In the genomic region with DNA sequence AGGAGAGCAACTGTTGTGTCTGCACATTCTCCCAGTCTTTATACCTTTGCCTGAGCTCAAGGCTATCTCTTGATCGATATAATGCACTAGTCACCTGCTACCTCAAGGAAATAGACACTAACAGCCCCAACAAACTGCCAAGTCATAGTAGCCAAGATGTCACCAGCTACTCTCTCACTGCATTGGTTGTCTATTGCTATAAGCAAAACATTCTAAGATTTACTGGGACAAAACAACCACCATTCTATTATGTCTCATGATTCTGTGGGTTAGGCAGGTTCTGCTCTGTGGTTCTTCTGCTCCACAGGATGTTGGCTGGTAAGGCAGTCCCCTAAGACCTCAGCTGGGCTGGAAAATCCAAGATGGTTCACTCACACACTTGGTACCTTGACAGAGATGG, we compare ENCODE assay signal across 2 cellular contexts.
TF ChIP-seq lines count a peak whose summit lies in the region.

No MANE protein-coding gene starts in this region.

TF ChIP-seq in K562, 482 proteins besides CTCF, POLR2A, EP300 and RAD21:
- TF ChIP-seq NFE2 (IDR thresholded peaks at IDR 0.05; ENCODE audit: low read depth) = peak; percentile 59; the same call in 1 of the 2 replicates
- TF ChIP-seq MAFG (tag; conservative IDR thresholded peaks at IDR 0.05) = peak; percentile 63; the same call in 1 of the 2 replicates
- no peak for TF ChIP-seq TSC22D4 (tag; IDR thresholded peaks at IDR 0.05)
- no peak for TF ChIP-seq CHD1 (IDR thresholded peaks at IDR 0.05; ENCODE audit: low read length)
TF ChIP-seq in K562: peak in this region for 2.

TF ChIP-seq in GM23338, 12 proteins besides CTCF, POLR2A, EP300 and RAD21:
- TF ChIP-seq STAT1 (IDR thresholded peaks at IDR 0.05; ENCODE audit: unreplicated experiment) = no peak
- no peak for TF ChIP-seq POLR2AphosphoS5 (IDR thresholded peaks at IDR 0.05; ENCODE audit: low read depth)
- TF ChIP-seq EZH2 (IDR thresholded peaks at IDR 0.05; ENCODE audit: low read depth, unreplicated experiment) = no peak
- no peak for TF ChIP-seq ZNF114 (CRISPR knock-in tag; IDR thresholded peaks at IDR 0.05)
- no peak for TF ChIP-seq ZNF462 (CRISPR knock-in tag; IDR thresholded peaks at IDR 0.05)
- no peak for TF ChIP-seq CREB1 (CRISPR knock-in tag; IDR thresholded peaks at IDR 0.05; ENCODE audit: low read depth)
